1 cellular context compared by ENCODE assay signal in the genomic region with DNA sequence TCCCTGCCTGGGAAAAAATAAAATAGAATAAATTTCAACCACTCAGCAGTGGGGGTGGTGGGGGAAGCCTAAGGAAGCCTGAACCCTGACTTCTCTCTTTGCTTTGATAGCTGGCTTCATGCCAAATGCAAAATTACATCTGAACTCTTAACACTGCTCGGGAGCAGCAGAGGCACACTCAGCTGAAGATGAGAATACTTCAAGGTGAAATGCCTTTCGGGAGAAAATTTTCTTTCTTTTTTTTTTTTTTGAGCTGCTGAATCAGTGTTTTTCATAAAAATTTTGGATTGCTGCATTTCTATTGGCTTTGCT.
TF ChIP-seq lines count a peak whose summit lies in the region.

No MANE protein-coding gene starts in this region.

TF ChIP-seq in GM23338, 12 proteins besides CTCF, POLR2A, EP300 and RAD21 (continued from another document):
- TF ChIP-seq ZNF462 (CRISPR knock-in tag; IDR thresholded peaks at IDR 0.05) (no peak), POLR2AphosphoS5 (IDR thresholded peaks at IDR 0.05; ENCODE audit: low read depth) (no peak), NANOG (IDR thresholded peaks at IDR 0.05; ENCODE audit: borderline replicate concordance) (no peak)
